Comparison of ENCODE assay signal across 8 cellular contexts in genomic region chr7:151251926-151252835, GRCh38. TPM values are rescaled to one million over a fixed set of nuclear protein-coding genes. Genes with fewer than 3 reads are reported as not detected.
DNase-seq lines count a peak whose midpoint lies in the region; ATAC-seq and TF ChIP-seq lines count a peak whose summit lies in the region.

No MANE protein-coding gene starts in this region.

- H3K27ac ChIP-seq in right lobe of liver (peak overlapping the region in 2 of 3 donors; percentile 13 to 57), stomach smooth muscle (ENCODE audit: low read length) (peak overlapping the region; percentile 94)

- H3K4me1 ChIP-seq in ES-I3 (ENCODE audit: insufficient read depth, low read length) (peaks cover 13% of the 10 kb centered on the region), right lobe of liver (peaks cover 0 to 15% (median 0%) of the 10 kb centered on the region in 4 donors), stomach smooth muscle (ENCODE audit: control insufficient read depth, insufficient read depth, low read length) (peaks cover 62% of the 10 kb centered on the region)

- no peak for TF ChIP-seq CTCF in right lobe of liver (IDR thresholded peaks at IDR 0.05)

- intact Hi-C loops in right lobe of liver (cut with DNase I), result no loop called here

- H3K4me3 ChIP-seq in right lobe of liver, result peak overlapping the region; percentile 18 to 42 (median 39)
- peak overlapping the region; percentile 84 to 87 for H3K4me3 ChIP-seq in stomach smooth muscle (ENCODE audit: low read length in 2 of 2)

- H3K9me3 ChIP-seq in ES-I3 (ENCODE audit: control insufficient read depth, insufficient read depth, low read length), result no peaks in the 10 kb centered on the region; the same call in 1 of the 2 replicates
- H3K9me3 ChIP-seq in right lobe of liver, result no peaks in the 10 kb centered on the region
- no peaks in the 10 kb centered on the region for H3K9me3 ChIP-seq in stomach smooth muscle (ENCODE audit: control insufficient read depth in 2 of 2, low read length in 2 of 2)

- ATAC-seq in right lobe of liver (peak; percentile 30 to 43 (median 36)), HG02938 (IDR thresholded peaks at IDR 0.05; ENCODE audit: unreplicated experiment) (no peak), HG03460 (IDR thresholded peaks at IDR 0.05; ENCODE audit: unreplicated experiment) (no peak)

- H3K36me3 ChIP-seq in ES-I3 (ENCODE audit: insufficient read depth, low read length) (no peaks in the 10 kb centered on the region), right lobe of liver (no peaks in the 10 kb centered on the region), stomach smooth muscle (ENCODE audit: control insufficient read depth in 2 of 2, insufficient read depth in 2 of 2, low read length in 2 of 2) (no peaks in the 10 kb centered on the region)

- DNase-seq in NCI-H526 treated with DMSO at 0.1 percent for 48 hours (lab: John Stamatoyannopoulos, UW) (peak; percentile 60), dermis blood vessel endothelial cell (peak; percentile 60), right lobe of liver (peak in 1 of 3 donors; percentile 48), HUDEP-2 (lab: John Stamatoyannopoulos, UW; ENCODE audit: unreplicated experiment in 76 of 76) (no peak)

- TF ChIP-seq POLR2A in right lobe of liver (IDR thresholded peaks at IDR 0.05), result no peak

- 20% methylated on average over 26 of the region's 52 CpGs for WGBS in right lobe of liver (ENCODE audit: insufficient coverage, low coverage, low lambda C conversion rate, missing lambda C conversion rate)

- H3K9ac ChIP-seq in ES-I3 (ENCODE audit: low read depth, low read length), result peak overlapping the region; percentile 76
- peak overlapping the region; percentile 95 to 98 for H3K9ac ChIP-seq in stomach smooth muscle (ENCODE audit: low read length in 2 of 2)

- H3K27me3 ChIP-seq in right lobe of liver, result no peaks in the 10 kb centered on the region
- no peaks in the 10 kb centered on the region for H3K27me3 ChIP-seq in stomach smooth muscle (ENCODE audit: control insufficient read depth in 1 of 2, insufficient read depth in 2 of 2, low read length in 2 of 2)

RNA-seq across cellular contexts. Expression of gene SMARCD3, which starts 3.7 kb away (rescaled TPM):
- total RNA-seq in dermis blood vessel endothelial cell (0.85 and 2.0 TPM in 2 replicates), right lobe of liver (1 to 10 TPM; 2.4 to 7.3 (median 2.7) TPM)

RNA-seq across cellular contexts. Expression of gene CHPF2, which starts 19.9 kb away (rescaled TPM):
- total RNA-seq in dermis blood vessel endothelial cell (49.9 and 66.1 TPM in 2 replicates), right lobe of liver (10 to 100 TPM; 11.9 to 20.7 (median 17.7) TPM)

RNA-seq across cellular contexts. Expression of gene ABCF2, which starts 25.2 kb away (rescaled TPM):
- 74.6 and 76.2 TPM in 2 replicates for total RNA-seq in dermis blood vessel endothelial cell
- 10 to 100 TPM in 4 of 6 experiments, 1 to 10 TPM in 2; 7.3 to 22.3 (median 11.4) TPM for total RNA-seq in right lobe of liver

RNA-seq across cellular contexts. Expression of gene H2BK1, which starts 41.9 kb away (rescaled TPM):
- not detected in 2 replicates for total RNA-seq in dermis blood vessel endothelial cell
- not detected for total RNA-seq in right lobe of liver

Comparison
In these comparisons a context has a peak if more than half of its experiments do, and no peak if none do; other contexts are left out.
1. DNase-seq: peak in NCI-H526 treated with DMSO at 0.1 percent for 48 hours (single experiment) and dermis blood vessel endothelial cell (single experiment); none in HUDEP-2 (0 of 76).
2. ATAC-seq: peak in right lobe of liver (4 of 4); none in HG02938 (single experiment) and HG03460 (single experiment).